ENCODE assay signal across 15 cellular contexts in the genomic region with DNA sequence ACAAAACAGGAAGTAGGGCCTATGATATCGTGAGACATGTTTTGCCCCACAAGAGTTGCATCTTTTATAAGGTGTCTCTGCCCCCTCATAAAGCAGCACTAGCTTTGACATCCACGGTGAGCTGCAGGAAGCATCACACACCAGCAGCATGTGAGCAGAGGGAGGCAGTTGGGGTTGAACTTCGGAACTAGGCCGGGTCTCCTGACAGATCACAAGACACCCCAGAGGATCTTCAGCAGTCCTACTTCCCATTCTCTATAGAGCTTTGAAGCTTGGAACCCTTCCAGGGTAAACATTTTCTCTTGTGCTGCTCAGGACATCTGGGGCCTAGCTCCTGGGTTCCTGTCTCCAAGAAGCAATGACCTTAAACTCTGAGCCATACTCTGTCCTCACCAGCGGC. TPM values are rescaled to one million over a fixed set of nuclear protein-coding genes. Genes with fewer than 3 reads are reported as not detected.
DNase-seq lines count a peak whose midpoint lies in the region; ATAC-seq and TF ChIP-seq lines count a peak whose summit lies in the region.
"Had no signal": no experiment of that assay in that cellular context is flagged by ENCODE, and none has a peak within 500 bp of the region (broad histone marks: within the 10 kb centered on the region; RNA-seq: fewer than 3 reads in every experiment).

No MANE protein-coding gene starts in this region.

- H3K4me2 ChIP-seq in PC-3 (ENCODE audit: low read length), result no peak overlapping the region

- H3K27me3 ChIP-seq in CD4-positive, CD25-positive, alpha-beta regulatory T cell (ENCODE audit: control insufficient read depth, insufficient read depth, low read length), result no peaks in the 10 kb centered on the region
- H3K27me3 ChIP-seq in PC-3 (ENCODE audit: low read length), result no peaks in the 10 kb centered on the region

- H3K4me1 ChIP-seq in CD4-positive, CD25-positive, alpha-beta regulatory T cell (ENCODE audit: control insufficient read depth, insufficient read depth, low read length, poor library complexity, severe bottlenecking), result no peaks in the 10 kb centered on the region
- H3K4me1 ChIP-seq in PC-3 (ENCODE audit: insufficient read depth, low read length) (no peaks in the 10 kb centered on the region), mucosa of descending colon (ENCODE audit: low read depth) (no peaks in the 10 kb centered on the region)

- peak overlapping the region in 1 of 4 donors; percentile 7 for H3K4me3 Mint-ChIP-seq in CD4-positive, CD25-positive, alpha-beta regulatory T cell

- BruUV-seq in PC-3 (replicated peaks; lab: Mats Ljungman, UMichigan), result TSS peak; percentile 13

- H3K4me1 Mint-ChIP-seq in CD4-positive, CD25-positive, alpha-beta regulatory T cell, result peaks cover 4 to 10% (median 7%) of the 10 kb centered on the region in 4 donors

- peak in 2 of 3 donors; percentile 3 to 42 for DNase-seq in CD4-positive, CD25-positive, alpha-beta regulatory T cell
- DNase-seq in PC-3 (no peak), fibroblast of villous mesenchyme (ENCODE audit: low read depth) (peak; percentile 22), mucosa of descending colon (peak in 1 of 3 donors; percentile 23), HCEC 1CT (no peak), NCI-H345 (lab: John Stamatoyannopoulos, UW) (no peak)
- DNase-seq in activated CD4-positive, alpha-beta T cell treated with anti-CD3 and anti-CD28 coated beads, Interleukin-2, amount 50 U/mL, for 4 hours, result no peak
- DNase-seq: DMS153, H7, mesendoderm, occipital lobe, SW 1271 had no signal

- peaks cover 0 to 2% (median 0%) of the 10 kb centered on the region in 7 donors for H3K9me3 Mint-ChIP-seq in CD4-positive, CD25-positive, alpha-beta regulatory T cell
- H3K9me3 Mint-ChIP-seq: activated naive CD4-positive, alpha-beta T cell treated with anti-CD3 and anti-CD28 coated beads, Interleukin-2, amount 50 U/mL, for 72 hours had no signal

- H4K20me1 ChIP-seq in PC-3 (ENCODE audit: low read length), result no peaks in the 10 kb centered on the region

- H3K79me2 ChIP-seq in PC-3 (ENCODE audit: low read length), result no peaks in the 10 kb centered on the region

- H3K4me3 ChIP-seq in CD4-positive, CD25-positive, alpha-beta regulatory T cell (ENCODE audit: low read depth, low read length), result no peak overlapping the region
- H3K4me3 ChIP-seq in PC-3 (ENCODE audit: low read length) (no peak overlapping the region), fibroblast of villous mesenchyme (ENCODE audit: low read depth, low read length) (no peak overlapping the region), mucosa of descending colon (no peak overlapping the region)

- ATAC-seq in CD4-positive, CD25-positive, alpha-beta regulatory T cell (ENCODE audit: low read depth in 2 of 2), result peak; percentile 43 to 48
- no peak for ATAC-seq in PC-3
- peak; percentile 33 for ATAC-seq in mucosa of descending colon
- ATAC-seq in HG03571 (IDR thresholded peaks at IDR 0.05; ENCODE audit: unreplicated experiment), result no peak
- ATAC-seq: activated naive CD4-positive, alpha-beta T cell treated with anti-CD3 and anti-CD28 coated beads, Interleukin-2, amount 50 U/mL, for 72 hours; esophagus mucosa had no signal

- H3F3A ChIP-seq in PC-3 (ENCODE audit: low read length, unreplicated experiment), result no peaks in the 10 kb centered on the region

- no peaks in the 10 kb centered on the region for H3K9me2 ChIP-seq in PC-3 (replicated peaks; ENCODE audit: low read length)

- CTCF ChIA-PET in PC-3 (lab: Charles Lee), result no interaction called here

- POLR2A ChIA-PET in PC-3 (lab: Charles Lee; ENCODE audit: unreplicated experiment), result no interaction called here

- H3K36me3 Mint-ChIP-seq in CD4-positive, CD25-positive, alpha-beta regulatory T cell, result peaks cover 5% of the 10 kb centered on the region
- H3K36me3 Mint-ChIP-seq: activated naive CD4-positive, alpha-beta T cell treated with anti-CD3 and anti-CD28 coated beads, Interleukin-2, amount 50 U/mL, for 72 hours had no signal

- no peak for TF ChIP-seq CTCF in PC-3 (conservative IDR thresholded peaks at IDR 0.05; ENCODE audit: low read depth, low read length)
- TF ChIP-seq CTCF in fibroblast of villous mesenchyme (IDR thresholded peaks at IDR 0.05; ENCODE audit: insufficient read depth, low read depth, low read length), result no peak
- no peak for TF ChIP-seq CTCF in mucosa of descending colon (IDR thresholded peaks at IDR 0.05)

- peak overlapping the region; percentile 26 to 76 (median 73) for H3K27ac Mint-ChIP-seq in CD4-positive, CD25-positive, alpha-beta regulatory T cell
- H3K27ac Mint-ChIP-seq: activated naive CD4-positive, alpha-beta T cell treated with anti-CD3 and anti-CD28 coated beads, Interleukin-2, amount 50 U/mL, for 72 hours had no signal

- H2AFZ ChIP-seq in PC-3 (ENCODE audit: low read length), result no peak overlapping the region

- peak overlapping the region; percentile 14 for H3K27ac ChIP-seq in CD4-positive, CD25-positive, alpha-beta regulatory T cell (ENCODE audit: insufficient read depth, low read length, poor library complexity, severe bottlenecking)
- H3K27ac ChIP-seq in PC-3 (ENCODE audit: low read length), result no peak overlapping the region

- intact Hi-C loops in PC-3 (cut with micrococcal nuclease), result no loop called here
- intact Hi-C loops in mucosa of descending colon (cut with DNase I, micrococcal nuclease), result no loop called here

- no peaks in the 10 kb centered on the region for H3K9me3 ChIP-seq in CD4-positive, CD25-positive, alpha-beta regulatory T cell (ENCODE audit: control insufficient read depth in 2 of 2, low read length in 2 of 2)
- H3K9me3 ChIP-seq in PC-3 (ENCODE audit: low read length) (no peaks in the 10 kb centered on the region), mucosa of descending colon (no peaks in the 10 kb centered on the region)

- peaks cover 6% of the 10 kb centered on the region for H3K36me3 ChIP-seq in CD4-positive, CD25-positive, alpha-beta regulatory T cell (ENCODE audit: control insufficient read depth, insufficient read depth, low read length)
- H3K36me3 ChIP-seq in PC-3 (ENCODE audit: low read depth, low read length) (no peaks in the 10 kb centered on the region), mucosa of descending colon (ENCODE audit: low read depth) (no peaks in the 10 kb centered on the region)

- no peak overlapping the region for H3K9ac ChIP-seq in PC-3 (ENCODE audit: low read length)

- H3K27me3 Mint-ChIP-seq in CD4-positive, CD25-positive, alpha-beta regulatory T cell, result no peaks in the 10 kb centered on the region

RNA-seq across cellular contexts. Expression of gene YY2, which starts 27.5 kb away (rescaled TPM):
- total RNA-seq in CD4-positive, CD25-positive, alpha-beta regulatory T cell, result 0.67 TPM
- polyA plus RNA-seq in CD4-positive, CD25-positive, alpha-beta regulatory T cell, result under 1 TPM; 0.49 to 0.81 (median 0.57) TPM
- total RNA-seq in PC-3 (2014; rRNA removed), result 2.3 and 4.4 TPM in 2 replicates
- total RNA-seq in fibroblast of villous mesenchyme, result 1.6 and 1.7 TPM in 2 replicates
- total RNA-seq in mucosa of descending colon, result 1 to 10 TPM; 1.2 to 1.9 (median 1.9) TPM

RNA-seq across cellular contexts. Expression of gene MBTPS2, which starts 43.8 kb away (rescaled TPM):
- 4.6 TPM for total RNA-seq in CD4-positive, CD25-positive, alpha-beta regulatory T cell
- polyA plus RNA-seq in CD4-positive, CD25-positive, alpha-beta regulatory T cell, result 1 to 10 TPM; 4.8 to 6.0 (median 5.0) TPM
- total RNA-seq in PC-3 (2014; rRNA removed), result 5.8 and 9.7 TPM in 2 replicates
- 9.7 and 11.2 TPM in 2 replicates for total RNA-seq in fibroblast of villous mesenchyme
- 10 to 100 TPM in 1 of 3 donors, 1 to 10 TPM in 2; 8.2 to 12.0 (median 9.5) TPM for total RNA-seq in mucosa of descending colon

RNA-seq across cellular contexts. Expression of gene SMS, which starts 57.3 kb away (rescaled TPM):
- 24.0 TPM for total RNA-seq in CD4-positive, CD25-positive, alpha-beta regulatory T cell
- polyA plus RNA-seq in CD4-positive, CD25-positive, alpha-beta regulatory T cell, result 100 to 1,000 TPM in 1 of 4 donors, 10 to 100 TPM in 3; 68.8 to 105 (median 74.9) TPM
- total RNA-seq in PC-3 (2014; rRNA removed) (158 and 164 TPM in 2 replicates), fibroblast of villous mesenchyme (133 and 190 TPM in 2 replicates), mucosa of descending colon (10 to 100 TPM; 42.4 to 71.1 (median 56.1) TPM)

Comparison
In these comparisons a context has a peak if more than half of its experiments do, and no peak if none do; other contexts are left out.
1. ATAC-seq: peak in CD4-positive, CD25-positive, alpha-beta regulatory T cell (2 of 2) and mucosa of descending colon (single experiment); none in PC-3 (single experiment) and HG03571 (single experiment).
2. DNase-seq: peak in CD4-positive, CD25-positive, alpha-beta regulatory T cell (2 of 3) and fibroblast of villous mesenchyme (single experiment); none in PC-3 (single experiment), HCEC 1CT (single experiment), activated CD4-positive, alpha-beta T cell treated with anti-CD3 and anti-CD28 coated beads, Interleukin-2, amount 50 U/mL, for 4 hours (0 of 2) and NCI-H345 (single experiment).